ENCODE assay signal across 9 cellular contexts in genomic region chr12:130281157-130281799, GRCh38. TPM values are rescaled to one million over a fixed set of nuclear protein-coding genes. Genes with fewer than 3 reads are reported as not detected.
DNase-seq lines count a peak whose midpoint lies in the region; ATAC-seq and TF ChIP-seq lines count a peak whose summit lies in the region.
"Had no signal": no experiment of that assay in that cellular context is flagged by ENCODE, and none has a peak within 500 bp of the region (broad histone marks: within the 10 kb centered on the region; RNA-seq: fewer than 3 reads in every experiment).

No MANE protein-coding gene starts in this region.

- H2BK15ac ChIP-seq in H9 (ENCODE audit: low read depth, low read length), result no peak overlapping the region

- no peak overlapping the region for H2BK12ac ChIP-seq in H9 (ENCODE audit: insufficient read length, low read depth, low read length)

- H3K27ac Mint-ChIP-seq in H9, result no peak overlapping the region
- H3K27ac Mint-ChIP-seq in activated T-helper 2 cell treated with anti-CD3 and anti-CD28 coated beads, Interferon-gamma antibody, Interleukin-2, Interleukin-4, amounts not matched to agents 10 μg/mL and 5 μg/mL and 100 μg/mL, durations not matched to agents 14 hours and 24 hours and 36 hours, result no peak overlapping the region
- H3K27ac Mint-ChIP-seq: activated naive CD8-positive, alpha-beta T cell had no signal

- H3K4me3 ChIP-seq in AG04450 (ENCODE audit: low read depth, low read length), result no peak overlapping the region

- no peak overlapping the region for H4K5ac ChIP-seq in H9 (ENCODE audit: insufficient read length, low read depth, low read length)

- no peak overlapping the region for H4K91ac ChIP-seq in H9 (ENCODE audit: insufficient read length, low read depth, low read length)

- intact Hi-C loops in activated T-helper 2 cell treated with anti-CD3 and anti-CD28 coated beads, Interferon-gamma antibody, Interleukin-2, Interleukin-4, amounts not matched to agents 10 μg/mL and 5 μg/mL and 100 μg/mL, durations not matched to agents 14 hours and 24 hours and 36 hours (cut with micrococcal nuclease), result loop anchor here (10.0 kb wide), 1 partner anchor 54 kb away; the partner anchor contains the start of gene PIWIL1

- ATAC-seq in HG03520 (IDR thresholded peaks at IDR 0.05; ENCODE audit: unreplicated experiment), result no peak

- no peaks in the 10 kb centered on the region for H3K23me2 ChIP-seq in H9 (ENCODE audit: insufficient read length, low read depth, low read length, poor library complexity, severe bottlenecking)

- CTCF ChIA-PET in AG04450 (lab: Charles Lee), result interaction anchor here (1.1 kb wide), 1 partner anchor 13 kb away, joined by 3 read pairs; no protein-coding TSS in a partner anchor

- DNase-seq in AG04450 (ENCODE audit: low read depth, low spot score) (no peak), H9 (peak; percentile 87), iPS-NIHi11 (ENCODE audit: low spot score) (peak; percentile 83), UCSD-AML1 (lab: John Stamatoyannopoulos, UW; ENCODE audit: unreplicated experiment) (no peak), glomerular visceral epithelial cell (ENCODE audit: extremely low spot score) (no peak)
- DNase-seq in activated T-helper 2 cell treated with anti-CD3 and anti-CD28 coated beads, Interferon-gamma antibody, Interleukin-2, Interleukin-4, amounts not matched to agents 10 μg/mL and 5 μg/mL and 100 μg/mL, durations not matched to agents 14 hours and 24 hours and 36 hours (ENCODE audit: low spot score), result peak; percentile 22
- peak; percentile 11 to 33 for DNase-seq in stimulated activated CD4-positive, alpha-beta T cell treated with anti-CD3 and anti-CD28 coated beads, Interleukin-4, amount 100 ng/mL, for 48 hours (ENCODE audit: low read depth in 2 of 2)

- no peaks in the 10 kb centered on the region for H3K4me1 ChIP-seq in H9 (ENCODE audit: insufficient read depth, low read length)

- H3K56ac ChIP-seq in H9 (ENCODE audit: insufficient read length, low read depth, low read length), result no peak overlapping the region

- H4K8ac ChIP-seq in H9 (replicated peaks; ENCODE audit: insufficient read length, low read depth, low read length), result no peak overlapping the region

- no peak overlapping the region for H2BK5ac ChIP-seq in H9 (ENCODE audit: insufficient read length, low read length)

- H3K4ac ChIP-seq in H9 (ENCODE audit: low read depth, low read length), result no peak overlapping the region

- no peaks in the 10 kb centered on the region for H3K79me2 ChIP-seq in H9 (ENCODE audit: insufficient read depth, low read length)

- H3K4me2 ChIP-seq in H9 (ENCODE audit: insufficient read depth, insufficient read length, low read length), result no peak overlapping the region

- no peak overlapping the region for H2BK120ac ChIP-seq in H9 (ENCODE audit: low read depth, low read length, poor library complexity, severe bottlenecking)

- H3K27me3 ChIP-seq in AG04450 (ENCODE audit: control insufficient read depth, insufficient read depth, low read length), result no peaks in the 10 kb centered on the region
- no peaks in the 10 kb centered on the region for H3K27me3 ChIP-seq in H9 (ENCODE audit: insufficient read depth, low read length)

- H3K4me1 Mint-ChIP-seq in H9, result peaks cover 0 to 3% of the 10 kb centered on the region in 2 experiments; a peak in 1 of 4 replicates
- peaks cover 7% of the 10 kb centered on the region for H3K4me1 Mint-ChIP-seq in activated T-helper 2 cell treated with anti-CD3 and anti-CD28 coated beads, Interferon-gamma antibody, Interleukin-2, Interleukin-4, amounts not matched to agents 10 μg/mL and 5 μg/mL and 100 μg/mL, durations not matched to agents 14 hours and 24 hours and 36 hours (ENCODE audit: low read depth)

- H3K27ac ChIP-seq in AG04450 (ENCODE audit: low read depth, low read length) (no peak overlapping the region), H9 (ENCODE audit: insufficient read length, low read depth, low read length) (no peak overlapping the region)

- H3K36me3 Mint-ChIP-seq in H9 (ENCODE audit: insufficient read depth in 1 of 3, low read depth in 3 of 3), result peaks cover 5 to 11% (median 11%) of the 10 kb centered on the region in 3 experiments; a peak in 6 of 7 replicates
- peaks cover 3% of the 10 kb centered on the region for H3K36me3 Mint-ChIP-seq in activated T-helper 2 cell treated with anti-CD3 and anti-CD28 coated beads, Interferon-gamma antibody, Interleukin-2, Interleukin-4, amounts not matched to agents 10 μg/mL and 5 μg/mL and 100 μg/mL, durations not matched to agents 14 hours and 24 hours and 36 hours (ENCODE audit: low read depth)
- H3K36me3 Mint-ChIP-seq: activated naive CD8-positive, alpha-beta T cell had no signal

- H3K18ac ChIP-seq in H9 (ENCODE audit: insufficient read length, low read depth, low read length), result no peak overlapping the region

- no peaks in the 10 kb centered on the region for H4K20me1 ChIP-seq in H9 (ENCODE audit: control insufficient read depth, insufficient read depth, insufficient read length)

- H3K79me1 ChIP-seq in H9 (ENCODE audit: insufficient read depth, low read depth, low read length, poor library complexity, severe bottlenecking), result no peaks in the 10 kb centered on the region

- POLR2A ChIA-PET in AG04450 (lab: Yijun Ruan, JAX), result no interaction called here

- peaks cover 48% of the 10 kb centered on the region for H3K9me3 ChIP-seq in AG04450 (ENCODE audit: control insufficient read depth, insufficient read depth, low read length)
- no peaks in the 10 kb centered on the region for H3K9me3 ChIP-seq in H9 (ENCODE audit: control insufficient read depth, low read depth, low read length)

- H2AFZ ChIP-seq in H9 (ENCODE audit: low read length), result no peak overlapping the region

- peaks cover 64% of the 10 kb centered on the region for H3K27me3 Mint-ChIP-seq in H9 (ENCODE audit: low read depth)
- H3K27me3 Mint-ChIP-seq in activated T-helper 2 cell treated with anti-CD3 and anti-CD28 coated beads, Interferon-gamma antibody, Interleukin-2, Interleukin-4, amounts not matched to agents 10 μg/mL and 5 μg/mL and 100 μg/mL, durations not matched to agents 14 hours and 24 hours and 36 hours (ENCODE audit: low read depth), result no peaks in the 10 kb centered on the region

- no peak overlapping the region for H3K4me3 Mint-ChIP-seq in H9
- no peak overlapping the region for H3K4me3 Mint-ChIP-seq in activated T-helper 2 cell treated with anti-CD3 and anti-CD28 coated beads, Interferon-gamma antibody, Interleukin-2, Interleukin-4, amounts not matched to agents 10 μg/mL and 5 μg/mL and 100 μg/mL, durations not matched to agents 14 hours and 24 hours and 36 hours (ENCODE audit: low read depth)
- H3K4me3 Mint-ChIP-seq: activated naive CD8-positive, alpha-beta T cell had no signal

- no peak overlapping the region for H3K14ac ChIP-seq in H9 (ENCODE audit: insufficient read depth, low read length)

- no peak overlapping the region for H2BK20ac ChIP-seq in H9 (ENCODE audit: low read depth, low read length, poor library complexity, severe bottlenecking)

- no peak overlapping the region for H2AK5ac ChIP-seq in H9 (ENCODE audit: insufficient read length, low read length)

- no peak overlapping the region for H3T11ph ChIP-seq in H9 (ENCODE audit: low read length)

- no peak overlapping the region for H3K23ac ChIP-seq in H9 (ENCODE audit: insufficient read length, low read depth, low read length)

- H3K9ac ChIP-seq in H9 (ENCODE audit: extremely low read depth, insufficient read length, low read length), result no peak overlapping the region

- peaks cover 24 to 28% of the 10 kb centered on the region in 2 experiments for H3K9me3 Mint-ChIP-seq in H9
- peaks cover 23% of the 10 kb centered on the region for H3K9me3 Mint-ChIP-seq in activated T-helper 2 cell treated with anti-CD3 and anti-CD28 coated beads, Interferon-gamma antibody, Interleukin-2, Interleukin-4, amounts not matched to agents 10 μg/mL and 5 μg/mL and 100 μg/mL, durations not matched to agents 14 hours and 24 hours and 36 hours

- no CpG with 5 or more reads among the region's 30 CpGs for WGBS in H9 (ENCODE audit: extremely low coverage, insufficient read length, low lambda C conversion rate)

- TF ChIP-seq CTCF in AG04450 (IDR thresholded peaks at IDR 0.05; ENCODE audit: low read depth, low read length) (peak; percentile 8; the same call in 1 of the 2 replicates), H9 (conservative IDR thresholded peaks at IDR 0.05) (peak; percentile 94)

RNA-seq across cellular contexts. Expression of gene PIWIL1, which starts 56.4 kb away (rescaled TPM):
- polyA plus RNA-seq in AG04450 (2011; rRNA removed), result not detected in 2 replicates
- not detected in 2 replicates for polyA minus RNA-seq in AG04450 (2011; rRNA and poly(A)+ RNA removed)
- not detected in 2 replicates for total RNA-seq in H9 (2021)
- total RNA-seq in activated T-helper 2 cell treated with anti-CD3 and anti-CD28 coated beads, Interferon-gamma antibody, Interleukin-2, Interleukin-4, amounts not matched to agents 10 μg/mL and 5 μg/mL and 100 μg/mL, durations not matched to agents 14 hours and 24 hours and 36 hours, result not detected in 2 replicates

Comparison
In these comparisons a context has a peak if more than half of its experiments do, and no peak if none do; other contexts are left out.
1. DNase-seq: peak in H9 (single experiment), activated T-helper 2 cell treated with anti-CD3 and anti-CD28 coated beads, Interferon-gamma antibody, Interleukin-2, Interleukin-4, amounts not matched to agents 10 μg/mL and 5 μg/mL and 100 μg/mL, durations not matched to agents 14 hours and 24 hours and 36 hours (single experiment), iPS-NIHi11 (single experiment) and stimulated activated CD4-positive, alpha-beta T cell treated with anti-CD3 and anti-CD28 coated beads, Interleukin-4, amount 100 ng/mL, for 48 hours (2 of 2); none in AG04450 (single experiment), UCSD-AML1 (single experiment) and glomerular visceral epithelial cell (single experiment).